In the genomic region with DNA sequence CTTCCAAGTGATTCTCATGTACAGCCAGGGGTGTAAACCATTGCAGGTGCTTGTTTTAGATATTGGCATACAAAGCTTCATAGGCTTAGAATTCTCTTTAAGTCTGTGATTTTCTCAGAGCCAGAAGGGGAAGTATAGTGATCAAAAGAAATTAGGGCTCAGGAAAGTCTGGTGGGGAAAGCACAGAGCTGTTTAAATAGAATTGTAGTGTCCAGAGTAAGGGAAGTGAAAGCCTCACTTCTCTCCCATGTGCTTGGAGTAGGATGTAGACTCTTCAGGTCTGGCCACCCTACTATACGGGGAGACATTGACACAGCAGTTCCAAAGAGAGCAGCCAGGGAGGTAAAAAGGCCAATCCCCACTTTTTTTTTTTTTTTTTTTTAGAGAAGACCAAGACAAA, we compare ENCODE assay signal across 8 cellular contexts. TPM values are rescaled to one million over a fixed set of nuclear protein-coding genes. Genes with fewer than 3 reads are reported as not detected.
DNase-seq lines count a peak whose midpoint lies in the region; TF ChIP-seq lines count a peak whose summit lies in the region.
"Had no signal": no experiment of that assay in that cellular context is flagged by ENCODE, and none has a peak within 500 bp of the region (broad histone marks: within the 10 kb centered on the region; RNA-seq: fewer than 3 reads in every experiment).

No MANE protein-coding gene starts in this region.

- intact Hi-C loops in activated T-helper 1 cell treated with anti-CD3 and anti-CD28 coated beads, Interleukin-12 subunit alpha, Interleukin-12 subunit beta, Interleukin-2, Interleukin-4 antibody, amounts not matched to agents 30 ng/mL and 10 ng/mL and 1 ng/mL, durations not matched to agents 14 hours and 24 hours and 36 hours (cut with micrococcal nuclease) = no loop called here
- intact Hi-C loops in prostate gland (cut with DNase I) = no loop called here

- no peaks in the 10 kb centered on the region for H3K36me3 Mint-ChIP-seq in IgD-negative memory B cell
- H3K36me3 Mint-ChIP-seq in activated T-helper 1 cell treated with anti-CD3 and anti-CD28 coated beads, Interleukin-12 subunit alpha, Interleukin-12 subunit beta, Interleukin-2, Interleukin-4 antibody, amounts not matched to agents 30 ng/mL and 10 ng/mL and 1 ng/mL, durations not matched to agents 14 hours and 24 hours and 36 hours (ENCODE audit: low read depth) = peaks cover 6% of the 10 kb centered on the region

- H3K27ac Mint-ChIP-seq in IgD-negative memory B cell = peak overlapping the region; percentile 93 to 99 (median 94)
- no peak overlapping the region for H3K27ac Mint-ChIP-seq in activated T-helper 1 cell treated with anti-CD3 and anti-CD28 coated beads, Interleukin-12 subunit alpha, Interleukin-12 subunit beta, Interleukin-2, Interleukin-4 antibody, amounts not matched to agents 30 ng/mL and 10 ng/mL and 1 ng/mL, durations not matched to agents 14 hours and 24 hours and 36 hours

- WGBS in prostate gland = 58% methylated on average over 1 of the region's 1 CpG

- H3K27ac ChIP-seq in prostate gland = peak overlapping the region; percentile 24 to 81

- DNase-seq in GM12865 (ENCODE audit: low read depth) (peak; percentile 66), prostate gland (ENCODE audit: low spot score) (no peak), hippocampal formation (lab: John Stamatoyannopoulos, UW) (no peak), T-helper 9 cell (no peak)
- DNase-seq in activated T-helper 1 cell treated with anti-CD3 and anti-CD28 coated beads, Interleukin-12 subunit alpha, Interleukin-12 subunit beta, Interleukin-2, Interleukin-4 antibody, amounts not matched to agents 30 ng/mL and 10 ng/mL and 1 ng/mL, durations not matched to agents 14 hours and 24 hours and 36 hours (ENCODE audit: low spot score) = no peak
- DNase-seq in activated CD8-positive, alpha-beta memory T cell treated with anti-CD3 and anti-CD28 coated beads for 24 hours = no peak
- DNase-seq: nephron progenitor cell had no signal

- H3K27me3 ChIP-seq in prostate gland (replicated peaks; ENCODE audit: insufficient read depth) = no peaks in the 10 kb centered on the region

- H3K4me3 Mint-ChIP-seq in IgD-negative memory B cell = peak overlapping the region; percentile 83 to 97 (median 87)
- H3K4me3 Mint-ChIP-seq in activated T-helper 1 cell treated with anti-CD3 and anti-CD28 coated beads, Interleukin-12 subunit alpha, Interleukin-12 subunit beta, Interleukin-2, Interleukin-4 antibody, amounts not matched to agents 30 ng/mL and 10 ng/mL and 1 ng/mL, durations not matched to agents 14 hours and 24 hours and 36 hours = peak overlapping the region; percentile 71
- H3K4me3 Mint-ChIP-seq: nephron progenitor cell had no signal

- no peak for TF ChIP-seq POLR2A in prostate gland (IDR thresholded peaks at IDR 0.05)

- no peaks in the 10 kb centered on the region for H3K36me3 ChIP-seq in prostate gland

- H3K27me3 Mint-ChIP-seq in IgD-negative memory B cell = peaks cover 2% of the 10 kb centered on the region
- H3K27me3 Mint-ChIP-seq in activated T-helper 1 cell treated with anti-CD3 and anti-CD28 coated beads, Interleukin-12 subunit alpha, Interleukin-12 subunit beta, Interleukin-2, Interleukin-4 antibody, amounts not matched to agents 30 ng/mL and 10 ng/mL and 1 ng/mL, durations not matched to agents 14 hours and 24 hours and 36 hours (ENCODE audit: insufficient read depth) = peaks cover 2% of the 10 kb centered on the region

- H3K9me3 Mint-ChIP-seq in IgD-negative memory B cell = no peaks in the 10 kb centered on the region
- no peaks in the 10 kb centered on the region for H3K9me3 Mint-ChIP-seq in activated T-helper 1 cell treated with anti-CD3 and anti-CD28 coated beads, Interleukin-12 subunit alpha, Interleukin-12 subunit beta, Interleukin-2, Interleukin-4 antibody, amounts not matched to agents 30 ng/mL and 10 ng/mL and 1 ng/mL, durations not matched to agents 14 hours and 24 hours and 36 hours
- H3K9me3 Mint-ChIP-seq: nephron progenitor cell had no signal

- TF ChIP-seq CTCF in GM12865 (IDR thresholded peaks at IDR 0.05; ENCODE audit: insufficient read depth, low read depth, low read length, missing control alignments) (no peak), prostate gland (IDR thresholded peaks at IDR 0.05) (no peak)

- no peaks in the 10 kb centered on the region for H3K9me3 ChIP-seq in prostate gland

- peaks cover 44 to 53% (median 50%) of the 10 kb centered on the region in 3 donors for H3K4me1 Mint-ChIP-seq in IgD-negative memory B cell
- H3K4me1 Mint-ChIP-seq in activated T-helper 1 cell treated with anti-CD3 and anti-CD28 coated beads, Interleukin-12 subunit alpha, Interleukin-12 subunit beta, Interleukin-2, Interleukin-4 antibody, amounts not matched to agents 30 ng/mL and 10 ng/mL and 1 ng/mL, durations not matched to agents 14 hours and 24 hours and 36 hours (ENCODE audit: low read depth) = peaks cover 48% of the 10 kb centered on the region

- H3K4me1 ChIP-seq in prostate gland (replicated peaks) = no peaks in the 10 kb centered on the region

- peak overlapping the region; percentile 76 for H3K4me3 ChIP-seq in GM12865 (ENCODE audit: low read depth, low read length)
- peak overlapping the region; percentile 34 to 51 for H3K4me3 ChIP-seq in prostate gland

RNA-seq across cellular contexts. Expression of a gene that starts 10.4 kb away (rescaled TPM):
- polyA plus RNA-seq in IgD-negative memory B cell = 6.0 TPM
- 2.0 and 3.0 TPM in 2 replicates for total RNA-seq in activated T-helper 1 cell treated with anti-CD3 and anti-CD28 coated beads, Interleukin-12 subunit alpha, Interleukin-12 subunit beta, Interleukin-2, Interleukin-4 antibody, amounts not matched to agents 30 ng/mL and 10 ng/mL and 1 ng/mL, durations not matched to agents 14 hours and 24 hours and 36 hours
- 10 to 100 TPM; 22.9 to 58.2 TPM for total RNA-seq in prostate gland
